ENCODE assay signal across 7 cellular contexts in the genomic region with DNA sequence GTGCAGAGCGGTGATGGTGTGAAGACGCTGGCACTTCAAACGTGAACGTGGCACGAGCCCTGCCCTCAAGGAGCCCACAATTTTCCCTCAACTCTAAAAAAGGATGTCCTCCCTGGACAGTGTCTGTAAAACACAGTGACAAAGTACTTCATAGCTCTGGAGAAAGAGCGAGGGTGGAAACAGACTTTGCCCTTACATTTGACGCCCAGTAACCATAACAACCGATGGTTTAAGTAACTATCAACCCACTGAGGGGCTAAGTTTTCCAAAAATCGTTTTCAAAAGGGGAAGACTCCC. TPM values are rescaled to one million over a fixed set of nuclear protein-coding genes. Genes with fewer than 3 reads are reported as not detected.
DNase-seq lines count a peak whose midpoint lies in the region; ATAC-seq and TF ChIP-seq lines count a peak whose summit lies in the region.

No MANE protein-coding gene starts in this region.

- H3K27me3 ChIP-seq in smooth muscle cell (ENCODE audit: low read depth) = no peaks in the 10 kb centered on the region

- peak overlapping the region; percentile 96 for H2AFZ ChIP-seq in smooth muscle cell (ENCODE audit: low read depth)

- TF ChIP-seq CTCF in HFFc6 (IDR thresholded peaks at IDR 0.05) (no peak), WI38 (IDR thresholded peaks at IDR 0.05; ENCODE audit: low read depth, low read length) (no peak), smooth muscle cell (IDR thresholded peaks at IDR 0.05; ENCODE audit: borderline replicate concordance, insufficient read depth, poor library complexity, severe bottlenecking) (no peak)

- H3K9me3 Mint-ChIP-seq in HFFc6 = no peaks in the 10 kb centered on the region

- peaks cover 50% of the 10 kb centered on the region for H3K79me2 ChIP-seq in smooth muscle cell (ENCODE audit: low read depth)

- H3K27ac Mint-ChIP-seq in HFFc6 = peak overlapping the region; percentile 75

- WGBS in smooth muscle cell (ENCODE audit: low lambda C conversion rate) = 25% methylated on average over 9 of the region's 9 CpGs

- peak overlapping the region; percentile 94 for H3K4me3 Mint-ChIP-seq in HFFc6

- peaks cover 30% of the 10 kb centered on the region for H4K20me1 ChIP-seq in smooth muscle cell (ENCODE audit: low read depth)

- H3K4me2 ChIP-seq in smooth muscle cell = peak overlapping the region; percentile 94

- no peaks in the 10 kb centered on the region for H3K36me3 ChIP-seq in smooth muscle cell (ENCODE audit: low read depth)

- peaks cover 53% of the 10 kb centered on the region for H3K4me1 Mint-ChIP-seq in HFFc6 (ENCODE audit: low read depth)

- H3F3A ChIP-seq in smooth muscle cell (ENCODE audit: low read depth) = peaks cover 13% of the 10 kb centered on the region

- ATAC-seq in left cardiac atrium = peak; percentile 2
- ATAC-seq in GM21717 (IDR thresholded peaks at IDR 0.05; ENCODE audit: unreplicated experiment) = no peak

- no peak for DNase-seq in HFFc6
- no peak for DNase-seq in left cardiac atrium
- DNase-seq in smooth muscle cell (lab: John Stamatoyannopoulos, UW; ENCODE audit: unreplicated experiment) = no peak
- DNase-seq in GM19238 (ENCODE audit: insufficient read length, low spot score) = no peak
- no peak for DNase-seq in NCI-H526 treated with DMSO at 0.1 percent for 48 hours (lab: John Stamatoyannopoulos, UW)

- H3K27me3 Mint-ChIP-seq in HFFc6 (ENCODE audit: insufficient read depth) = peaks cover 14% of the 10 kb centered on the region

- H3K36me3 Mint-ChIP-seq in HFFc6 (ENCODE audit: low read depth) = no peaks in the 10 kb centered on the region

- peak overlapping the region; percentile 60 for H3K27ac ChIP-seq in smooth muscle cell (ENCODE audit: low read depth)

- H3K4me1 ChIP-seq in smooth muscle cell (ENCODE audit: low read depth) = peaks cover 13% of the 10 kb centered on the region

- no peaks in the 10 kb centered on the region for H3K9me3 ChIP-seq in smooth muscle cell (replicated peaks; ENCODE audit: low read depth)

- peak overlapping the region; percentile 84 for H3K4me3 ChIP-seq in WI38 (ENCODE audit: low read depth, low read length)
- H3K4me3 ChIP-seq in smooth muscle cell = peak overlapping the region; percentile 80

- intact Hi-C loops in left cardiac atrium (cut with DNase I) = loop anchor here (5.0 to 10.0 kb wide), 2 partner anchors 107 to 115 kb away; no protein-coding TSS in a partner anchor

- H3K9ac ChIP-seq in smooth muscle cell (ENCODE audit: low read depth) = peak overlapping the region; percentile 79

RNA-seq across cellular contexts. Expression of gene TEX2, which starts 1.0 kb away (rescaled TPM):
- 10 to 100 TPM; 41.2 to 58.7 (median 44.4) TPM for total RNA-seq in HFFc6 (2021; fragmentation: NEBNext Ultra II Directional; extraction: Animal tissue kit (Norgen Biotek cat#: 25700))
- total RNA-seq in left cardiac atrium (10 to 100 TPM; 40.7 to 54.8 TPM), smooth muscle cell (25.6 and 26.2 TPM in 2 replicates)
- 8.6 and 16.0 TPM in 2 replicates for polyA plus RNA-seq in smooth muscle cell
